Comparison of ENCODE assay signal across 1 cellular context in genomic region chr20:45059022-45059728, GRCh38.
TF ChIP-seq lines count a peak whose summit lies in the region.

No MANE protein-coding gene starts in this region.

TF ChIP-seq in K562, 482 proteins besides CTCF, POLR2A, EP300 and RAD21:
- TF ChIP-seq ZEB2 (IDR thresholded peaks at IDR 0.05) (no peak), FOSL1 (tag; conservative IDR thresholded peaks at IDR 0.05) (0 out of 2 replicates have a peak, but pooled peaks have one; percentile 13), ZNF77 (CRISPR knock-in tag; IDR thresholded peaks at IDR 0.05) (no peak), PBX2 (CRISPR knock-in tag; IDR thresholded peaks at IDR 0.05; ENCODE audit: low read depth) (no peak), PBX2 (tag; conservative IDR thresholded peaks at IDR 0.05; ENCODE audit: low read depth) (no peak), ELK3 (CRISPR knock-in tag; IDR thresholded peaks at IDR 0.05) (no peak), TFE3 (CRISPR knock-in tag; IDR thresholded peaks at IDR 0.05) (no peak), ATF3 (IDR thresholded peaks at IDR 0.05) (peak; percentile 24; the same call in 1 of the 2 replicates), ATF3 (CRISPR knock-in tag; conservative IDR thresholded peaks at IDR 0.05) (no peak), LEF1 (IDR thresholded peaks at IDR 0.05) (no peak), ZNF449 (CRISPR knock-in tag; IDR thresholded peaks at IDR 0.05) (no peak)
